ENCODE assay signal across 11 cellular contexts in the genomic region with DNA sequence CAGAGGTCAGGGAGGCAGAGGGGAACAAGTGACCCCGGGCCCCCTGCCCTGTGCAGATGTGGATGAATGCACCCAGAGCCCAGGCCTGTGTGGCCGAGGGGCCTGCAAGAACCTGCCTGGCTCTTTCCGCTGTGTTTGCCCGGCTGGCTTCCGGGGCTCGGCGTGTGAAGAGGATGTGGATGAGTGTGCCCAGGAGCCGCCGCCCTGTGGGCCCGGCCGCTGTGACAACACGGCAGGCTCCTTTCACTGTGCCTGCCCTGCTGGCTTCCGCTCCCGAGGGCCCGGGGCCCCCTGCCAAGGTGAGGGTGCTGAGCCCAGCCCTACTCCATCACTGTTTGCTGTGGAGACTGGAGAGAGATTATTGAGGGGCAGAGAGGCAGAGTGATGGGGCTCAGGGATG. TPM values are rescaled to one million over a fixed set of nuclear protein-coding genes. Genes with fewer than 3 reads are reported as not detected.
A peak's percentile ranks its signal among the peaks of the same experiment; 100 is the strongest.
DNase-seq lines count a peak whose midpoint lies in the region; ATAC-seq, FAIRE-seq and TF ChIP-seq lines count a peak whose summit lies in the region.
"Had no signal": no experiment of that assay in that cellular context is flagged by ENCODE, and none has a peak within 500 bp of the region (broad histone marks: within the 10 kb centered on the region; RNA-seq: fewer than 3 reads in every experiment).

No MANE protein-coding gene starts in this region.

- H3K27ac Mint-ChIP-seq in activated B cell treated with CpG ODN at 0.5 μM for 24 hours: peak overlapping the region; percentile 94

- TF ChIP-seq POLR2A in esophagus squamous epithelium (IDR thresholded peaks at IDR 0.05) (no peak), H54 (IDR thresholded peaks at IDR 0.05; ENCODE audit: low read depth, low read length) (no peak)

- TF ChIP-seq EP300 in SK-N-SH (IDR thresholded peaks at IDR 0.05; ENCODE audit: borderline replicate concordance in 1 of 2, low read depth in 1 of 2, low read length in 1 of 2): no peak

- no peak overlapping the region for H2AFZ ChIP-seq in SK-N-SH (ENCODE audit: low read depth)

- no peak for ATAC-seq in SK-N-SH treated with all-trans-retinoic acid at 6 μM for 48 hours
- no peak for ATAC-seq in activated B cell treated with CpG ODN at 0.5 μM for 24 hours (ENCODE audit: low read depth)

- H3K4me3 Mint-ChIP-seq in activated B cell treated with CpG ODN at 0.5 μM for 24 hours: peak overlapping the region; percentile 88

- peak overlapping the region in 1 of 2 experiments; percentile 46; a peak in 1 of 4 replicates for H3K4me3 ChIP-seq in SK-N-SH (ENCODE audit: low read depth in 2 of 2, low read length in 1 of 2)
- peak overlapping the region in 1 of 4 donors; percentile 74 for H3K4me3 ChIP-seq in esophagus squamous epithelium
- H3K4me3 ChIP-seq: A549 had no signal

- no peaks in the 10 kb centered on the region for H3K9me3 Mint-ChIP-seq in activated B cell treated with CpG ODN at 0.5 μM for 24 hours

- H3F3A ChIP-seq in SK-N-SH (replicated peaks; ENCODE audit: insufficient read depth): peaks cover 5% of the 10 kb centered on the region

- peaks cover 7% of the 10 kb centered on the region for H3K36me3 Mint-ChIP-seq in activated B cell treated with CpG ODN at 0.5 μM for 24 hours (ENCODE audit: low read depth)

- no peaks in the 10 kb centered on the region for H3K79me2 ChIP-seq in SK-N-SH (ENCODE audit: insufficient read depth)
- H3K79me2 ChIP-seq: parathyroid adenoma had no signal

- POLR2A ChIA-PET in SK-N-SH (lab: Yijun Ruan, JAX): interaction anchor here (1.3 to 1.6 kb wide), 2 partner anchors 20 to 79 kb away, joined by 5 to 7 read pairs; no protein-coding TSS in a partner anchor
- POLR2A ChIA-PET in activated B cell treated with CpG ODN at 0.5 μM for 24 hours (lab: Charles Lee): interaction anchor here (1.1 to 2.4 kb wide), 7 partner anchors 8 to 168 kb away, joined by 3 to 23 read pairs (median 4); partner anchors contain the start of genes COQ8B, ITPKC, RAB4B and SERTAD3

- no peaks in the 10 kb centered on the region for H4K20me1 ChIP-seq in SK-N-SH (ENCODE audit: insufficient read depth)

- 78% methylated on average over 2 of the region's 15 CpGs for WGBS in SK-N-SH (ENCODE audit: low lambda C conversion rate)
- 44 to 59% methylated on average over 7 to 14 of the region's 15 CpGs for WGBS in esophagus squamous epithelium, 2 donors

- FAIRE-seq in H54 (lab: Jason Lieb, UNC): no peak
- FAIRE-seq: A549 had no signal

- H3K9me3 ChIP-seq in SK-N-SH (no peaks in the 10 kb centered on the region), esophagus squamous epithelium (no peaks in the 10 kb centered on the region)
- H3K9me3 ChIP-seq: A549 had no signal

- DNase-seq in SK-N-SH (no peak), activated B cell treated with CpG ODN at 0.5 μM for 24 hours (no peak), esophagus squamous epithelium (lab: John Stamatoyannopoulos, UW) (no peak), H54 (ENCODE audit: insufficient read length, low spot score) (no peak), NCI-H526 (lab: John Stamatoyannopoulos, UW) (no peak), DMS 273 treated with DMSO at 0.1 percent for 48 hours (lab: John Stamatoyannopoulos, UW) (no peak)
- DNase-seq: OCI-M1 had no signal

- peaks cover 53% of the 10 kb centered on the region for H3K4me1 Mint-ChIP-seq in activated B cell treated with CpG ODN at 0.5 μM for 24 hours

- peak overlapping the region; percentile 93 for H3K4me2 ChIP-seq in SK-N-SH
- H3K4me2 ChIP-seq: A549 had no signal

- TF ChIP-seq RAD21 in SK-N-SH (IDR thresholded peaks at IDR 0.05; ENCODE audit: low read length): no peak

- H3K27me3 ChIP-seq in SK-N-SH (ENCODE audit: insufficient read depth) (no peaks in the 10 kb centered on the region), esophagus squamous epithelium (no peaks in the 10 kb centered on the region)

- H3K27ac ChIP-seq in SK-N-SH (ENCODE audit: low read depth in 2 of 2, low read length in 1 of 2) (peak overlapping the region in 1 of 2 experiments; percentile 93; a peak in 2 of 4 replicates), esophagus squamous epithelium (peak overlapping the region; percentile 94 to 97 (median 95)), temporal lobe (ENCODE audit: low read depth, low read length) (peak overlapping the region; percentile 65)

- H3K9ac ChIP-seq in SK-N-SH: no peak overlapping the region
- H3K9ac ChIP-seq: parathyroid adenoma had no signal

- H3K9me2 ChIP-seq in SK-N-SH: no peaks in the 10 kb centered on the region

- CTCF ChIA-PET in SK-N-SH (lab: Yijun Ruan, JAX) (interaction anchor here (1.0 to 4.1 kb wide), 5 partner anchors 10 to 187 kb away, joined by 3 to 42 read pairs (median 5); partner anchors contain the start of genes EGLN2 and LTBP4), activated B cell treated with CpG ODN at 0.5 μM for 24 hours (lab: Charles Lee) (interaction anchor here (1.6 kb wide), 1 partner anchor 23 kb away, joined by 14 read pairs; no protein-coding TSS in a partner anchor)

- intact Hi-C loops in activated B cell treated with CpG ODN at 0.5 μM for 24 hours (cut with micrococcal nuclease): loop anchor here (5.0 to 10.0 kb wide), 5 partner anchors 104 to 1266 kb away; partner anchors contain the start of genes BLVRB, C19orf47, CD79A and COQ8B
- intact Hi-C loops in esophagus squamous epithelium (cut with DNase I): no loop called here

- H3K27me3 Mint-ChIP-seq in activated B cell treated with CpG ODN at 0.5 μM for 24 hours: no peaks in the 10 kb centered on the region

- H3K36me3 ChIP-seq in SK-N-SH (replicated peaks in 1 of 2; ENCODE audit: control insufficient read depth in 1 of 2, insufficient read depth in 2 of 2, low read length in 1 of 2) (no peaks in the 10 kb centered on the region), esophagus squamous epithelium (peaks cover 0 to 8% (median 0%) of the 10 kb centered on the region in 3 donors)

- H3K4me1 ChIP-seq in SK-N-SH (ENCODE audit: control insufficient read depth in 1 of 2, insufficient read depth in 2 of 2, low read depth in 1 of 2, low read length in 1 of 2) (peaks cover 7 to 28% of the 10 kb centered on the region in 2 experiments; a peak in 2 of 4 replicates), esophagus squamous epithelium (peaks cover 47 to 98% (median 51%) of the 10 kb centered on the region in 3 donors)

- TF ChIP-seq CTCF in SK-N-SH (IDR thresholded peaks at IDR 0.05) (no peak), activated B cell treated with CpG ODN at 0.5 μM for 24 hours (IDR thresholded peaks at IDR 0.05) (no peak), esophagus squamous epithelium (IDR thresholded peaks at IDR 0.05) (no peak)

TF ChIP-seq in SK-N-SH, 30 proteins besides CTCF, POLR2A, EP300 and RAD21 (continues in another document):
- TF ChIP-seq MXI1 (IDR thresholded peaks at IDR 0.05; ENCODE audit: low read depth, low read length): no peak

TF ChIP-seq in SK-N-SH treated with all-trans-retinoic acid at 6 μM for 48 hours, 23 proteins besides CTCF, POLR2A, EP300 and RAD21 (continues in another document):
- TF ChIP-seq CSDC2 (CRISPR knock-in tag; IDR thresholded peaks at IDR 0.05) (no peak), ZFP3 (CRISPR knock-in tag; IDR thresholded peaks at IDR 0.05) (no peak), SNAI2 (CRISPR knock-in tag; IDR thresholded peaks at IDR 0.05) (no peak), ZNF565 (CRISPR knock-in tag; conservative IDR thresholded peaks at IDR 0.05; ENCODE audit: low read depth) (no peak), PPARA (CRISPR knock-in tag; IDR thresholded peaks at IDR 0.05; ENCODE audit: borderline replicate concordance) (no peak), ZNF70 (CRISPR knock-in tag; IDR thresholded peaks at IDR 0.05) (no peak), GLIS3 (CRISPR knock-in tag; IDR thresholded peaks at IDR 0.05) (no peak), TCF4 (CRISPR knock-in tag; IDR thresholded peaks at IDR 0.05; ENCODE audit: borderline replicate concordance) (no peak), BACH2 (CRISPR knock-in tag; IDR thresholded peaks at IDR 0.05; ENCODE audit: borderline replicate concordance) (no peak)
- TF ChIP-seq, protein P1, sequence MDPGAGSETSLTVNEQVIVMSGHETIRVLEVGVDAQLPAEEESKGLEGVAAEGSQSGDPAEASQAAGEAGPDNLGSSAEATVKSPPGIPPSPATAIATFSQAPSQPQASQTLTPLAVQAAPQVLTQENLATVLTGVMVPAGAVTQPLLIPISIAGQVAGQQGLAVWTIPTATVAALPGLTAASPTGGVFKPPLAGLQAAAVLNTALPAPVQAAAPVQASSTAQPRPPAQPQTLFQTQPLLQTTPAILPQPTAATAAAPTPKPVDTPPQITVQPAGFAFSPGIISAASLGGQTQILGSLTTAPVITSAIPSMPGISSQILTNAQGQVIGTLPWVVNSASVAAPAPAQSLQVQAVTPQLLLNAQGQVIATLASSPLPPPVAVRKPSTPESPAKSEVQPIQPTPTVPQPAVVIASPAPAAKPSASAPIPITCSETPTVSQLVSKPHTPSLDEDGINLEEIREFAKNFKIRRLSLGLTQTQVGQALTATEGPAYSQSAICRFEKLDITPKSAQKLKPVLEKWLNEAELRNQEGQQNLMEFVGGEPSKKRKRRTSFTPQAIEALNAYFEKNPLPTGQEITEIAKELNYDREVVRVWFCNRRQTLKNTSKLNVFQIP (CRISPR knock-in tag; IDR thresholded peaks at IDR 0.05; ENCODE audit: borderline replicate concordance, low read depth): no peak
- TF ChIP-seq, protein P2, sequence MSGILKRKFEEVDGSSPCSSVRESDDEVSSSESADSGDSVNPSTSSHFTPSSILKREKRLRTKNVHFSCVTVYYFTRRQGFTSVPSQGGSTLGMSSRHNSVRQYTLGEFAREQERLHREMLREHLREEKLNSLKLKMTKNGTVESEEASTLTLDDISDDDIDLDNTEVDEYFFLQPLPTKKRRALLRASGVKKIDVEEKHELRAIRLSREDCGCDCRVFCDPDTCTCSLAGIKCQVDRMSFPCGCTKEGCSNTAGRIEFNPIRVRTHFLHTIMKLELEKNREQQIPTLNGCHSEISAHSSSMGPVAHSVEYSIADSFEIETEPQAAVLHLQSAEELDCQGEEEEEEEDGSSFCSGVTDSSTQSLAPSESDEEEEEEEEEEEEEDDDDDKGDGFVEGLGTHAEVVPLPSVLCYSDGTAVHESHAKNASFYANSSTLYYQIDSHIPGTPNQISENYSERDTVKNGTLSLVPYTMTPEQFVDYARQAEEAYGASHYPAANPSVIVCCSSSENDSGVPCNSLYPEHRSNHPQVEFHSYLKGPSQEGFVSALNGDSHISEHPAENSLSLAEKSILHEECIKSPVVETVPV (CRISPR knock-in tag; IDR thresholded peaks at IDR 0.05): no peak

RNA-seq across cellular contexts. Expression of gene LTBP4, which starts 9.9 kb away (rescaled TPM):
- 15.9 and 24.8 TPM in 2 replicates for polyA plus RNA-seq in SK-N-SH (2012; rRNA removed)
- polyA plus RNA-seq in SK-N-SH (2012; cell fraction: cytosol; rRNA removed): 6.8 and 12.4 TPM in 2 replicates
- 185 and 324 TPM in 2 replicates for polyA plus RNA-seq in SK-N-SH (2012; cell fraction: nucleus; rRNA removed)
- 57.2 and 75.1 TPM in 2 replicates for total RNA-seq in activated B cell treated with CpG ODN at 0.5 μM for 24 hours
- 100 to 1,000 TPM in 1 of 4 donors, 10 to 100 TPM in 3; 43.5 to 249 (median 65.5) TPM for total RNA-seq in esophagus squamous epithelium
- 20.7 TPM for total RNA-seq in temporal lobe

RNA-seq across cellular contexts. Expression of gene SHKBP1, which starts 34.4 kb away (rescaled TPM):
- 49.1 and 62.7 TPM in 2 replicates for polyA plus RNA-seq in SK-N-SH (2012; rRNA removed)
- 18.1 and 37.6 TPM in 2 replicates for polyA plus RNA-seq in SK-N-SH (2012; cell fraction: cytosol; rRNA removed)
- 93.4 and 94.6 TPM in 2 replicates for polyA plus RNA-seq in SK-N-SH (2012; cell fraction: nucleus; rRNA removed)
- total RNA-seq in activated B cell treated with CpG ODN at 0.5 μM for 24 hours (184 and 213 TPM in 2 replicates), esophagus squamous epithelium (10 to 100 TPM; 42.3 to 77.9 (median 49.8) TPM), temporal lobe (3.4 TPM)
